Comparison of ENCODE assay signal across 1 cellular context in the genomic region with DNA sequence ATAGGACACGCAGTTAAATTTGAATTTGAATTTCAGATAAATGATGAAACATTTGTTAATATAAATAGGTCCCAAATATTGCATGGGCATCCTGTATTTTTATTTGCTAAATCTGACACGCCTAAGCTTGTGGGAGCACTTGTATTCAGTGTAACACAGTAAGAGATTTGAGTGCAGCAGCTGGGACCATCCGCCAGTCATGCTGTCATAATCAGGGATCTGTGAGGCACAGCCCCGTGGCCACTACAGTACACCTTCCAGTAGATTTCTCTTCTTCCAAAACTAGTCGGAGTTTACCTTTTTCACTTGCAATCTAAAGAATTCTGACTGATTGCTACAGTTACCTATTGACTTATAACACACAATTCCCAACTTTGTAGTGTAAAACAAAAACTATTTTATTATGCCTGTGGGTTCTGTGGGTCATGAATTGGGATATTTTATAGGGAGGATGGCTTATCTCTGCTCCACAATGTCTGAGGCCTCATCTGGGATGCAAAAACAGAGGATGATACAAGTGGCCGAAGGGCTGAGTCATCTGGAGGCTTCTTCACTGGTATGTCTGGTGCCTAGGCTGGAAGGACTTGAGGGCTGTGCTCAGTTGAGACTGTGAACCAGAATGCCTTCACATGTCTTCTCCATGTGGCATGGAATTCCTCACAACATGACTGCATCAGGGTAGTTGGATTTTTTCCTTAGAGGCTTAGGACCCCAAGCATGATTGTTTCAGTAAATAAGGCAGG.
TF ChIP-seq lines count a peak whose summit lies in the region.

No MANE protein-coding gene starts in this region.

TF ChIP-seq in SK-N-SH, 30 proteins besides CTCF, POLR2A, EP300 and RAD21 (continued from another document):
- TF ChIP-seq, protein P1, sequence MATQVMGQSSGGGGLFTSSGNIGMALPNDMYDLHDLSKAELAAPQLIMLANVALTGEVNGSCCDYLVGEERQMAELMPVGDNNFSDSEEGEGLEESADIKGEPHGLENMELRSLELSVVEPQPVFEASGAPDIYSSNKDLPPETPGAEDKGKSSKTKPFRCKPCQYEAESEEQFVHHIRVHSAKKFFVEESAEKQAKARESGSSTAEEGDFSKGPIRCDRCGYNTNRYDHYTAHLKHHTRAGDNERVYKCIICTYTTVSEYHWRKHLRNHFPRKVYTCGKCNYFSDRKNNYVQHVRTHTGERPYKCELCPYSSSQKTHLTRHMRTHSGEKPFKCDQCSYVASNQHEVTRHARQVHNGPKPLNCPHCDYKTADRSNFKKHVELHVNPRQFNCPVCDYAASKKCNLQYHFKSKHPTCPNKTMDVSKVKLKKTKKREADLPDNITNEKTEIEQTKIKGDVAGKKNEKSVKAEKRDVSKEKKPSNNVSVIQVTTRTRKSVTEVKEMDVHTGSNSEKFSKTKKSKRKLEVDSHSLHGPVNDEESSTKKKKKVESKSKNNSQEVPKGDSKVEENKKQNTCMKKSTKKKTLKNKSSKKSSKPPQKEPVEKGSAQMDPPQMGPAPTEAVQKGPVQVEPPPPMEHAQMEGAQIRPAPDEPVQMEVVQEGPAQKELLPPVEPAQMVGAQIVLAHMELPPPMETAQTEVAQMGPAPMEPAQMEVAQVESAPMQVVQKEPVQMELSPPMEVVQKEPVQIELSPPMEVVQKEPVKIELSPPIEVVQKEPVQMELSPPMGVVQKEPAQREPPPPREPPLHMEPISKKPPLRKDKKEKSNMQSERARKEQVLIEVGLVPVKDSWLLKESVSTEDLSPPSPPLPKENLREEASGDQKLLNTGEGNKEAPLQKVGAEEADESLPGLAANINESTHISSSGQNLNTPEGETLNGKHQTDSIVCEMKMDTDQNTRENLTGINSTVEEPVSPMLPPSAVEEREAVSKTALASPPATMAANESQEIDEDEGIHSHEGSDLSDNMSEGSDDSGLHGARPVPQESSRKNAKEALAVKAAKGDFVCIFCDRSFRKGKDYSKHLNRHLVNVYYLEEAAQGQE (IDR thresholded peaks at IDR 0.05; ENCODE audit: low read depth, low read length): no peak
- TF ChIP-seq TCF12 (IDR thresholded peaks at IDR 0.05): no peak
- TF ChIP-seq, protein P2, sequence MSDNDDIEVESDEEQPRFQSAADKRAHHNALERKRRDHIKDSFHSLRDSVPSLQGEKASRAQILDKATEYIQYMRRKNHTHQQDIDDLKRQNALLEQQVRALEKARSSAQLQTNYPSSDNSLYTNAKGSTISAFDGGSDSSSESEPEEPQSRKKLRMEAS (IDR thresholded peaks at IDR 0.05; ENCODE audit: low read depth): no peak
- TF ChIP-seq PBX3 (IDR thresholded peaks at IDR 0.05): no peak
- no peak for TF ChIP-seq USF1 (IDR thresholded peaks at IDR 0.05; ENCODE audit: borderline replicate concordance, low read depth)
- TF ChIP-seq TAF1 (IDR thresholded peaks at IDR 0.05; ENCODE audit: borderline replicate concordance, low read depth, low read length): no peak
- TF ChIP-seq NFIC (IDR thresholded peaks at IDR 0.05; ENCODE audit: borderline replicate concordance): no peak
- TF ChIP-seq, protein P3, sequence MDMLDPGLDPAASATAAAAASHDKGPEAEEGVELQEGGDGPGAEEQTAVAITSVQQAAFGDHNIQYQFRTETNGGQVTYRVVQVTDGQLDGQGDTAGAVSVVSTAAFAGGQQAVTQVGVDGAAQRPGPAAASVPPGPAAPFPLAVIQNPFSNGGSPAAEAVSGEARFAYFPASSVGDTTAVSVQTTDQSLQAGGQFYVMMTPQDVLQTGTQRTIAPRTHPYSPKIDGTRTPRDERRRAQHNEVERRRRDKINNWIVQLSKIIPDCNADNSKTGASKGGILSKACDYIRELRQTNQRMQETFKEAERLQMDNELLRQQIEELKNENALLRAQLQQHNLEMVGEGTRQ (IDR thresholded peaks at IDR 0.05; ENCODE audit: borderline replicate concordance, low read depth, low read length): no peak
- no peak for TF ChIP-seq NRF1 (IDR thresholded peaks at IDR 0.05; ENCODE audit: low read depth, low read length)
